ENCODE assay signal across 31 cellular contexts in genomic region chr11:72456651-72457050, GRCh38.
"Had no signal": no experiment of that assay in that cellular context is flagged by ENCODE, and none has a peak within 500 bp of the region (broad histone marks: within the 10 kb centered on the region; RNA-seq: fewer than 3 reads in every experiment).

No MANE protein-coding gene starts in this region.

- H3K9me3 ChIP-seq: adrenal gland, body of pancreas, breast epithelium had no signal

- ATAC-seq: activated CD8-positive, alpha-beta T cell treated with anti-CD3 and anti-CD28 coated beads for 36 hours; activated naive CD4-positive, alpha-beta T cell treated with anti-CD3 and anti-CD28 coated beads, Interleukin-2, amount 50 U/mL, for 72 hours; activated T-cell treated with anti-CD3 and anti-CD28 coated beads, Interleukin-2, amount 50 U/mL, for 4 hours; activated T-cell treated with anti-CD3 and anti-CD28 coated beads, Interleukin-2, amount 50 U/mL, for 72 hours; activated T-helper 17 cell treated with anti-CD3 and anti-CD28 coated beads, Interleukin-2, amount 50 U/mL, for 72 hours; body of pancreas had no signal

- DNase-seq: activated B cell treated with CpG ODN at 0.5 μM for 24 hours; activated CD4-positive, alpha-beta memory T cell treated with anti-CD3 and anti-CD28 coated beads for 36 hours; activated CD4-positive, alpha-beta T cell treated with anti-CD3 and anti-CD28 coated beads for 4 hours; activated CD4-positive, alpha-beta T cell treated with anti-CD3 and anti-CD28 coated beads, Interleukin-2, amount 10 ng/mL, durations not matched to agents 24 days and 14 days; activated CD4-positive, alpha-beta T cell treated with anti-CD3 and anti-CD28 coated beads, Interleukin-2, amount 50 U/mL, for 1 hour; activated CD4-positive, alpha-beta T cell treated with anti-CD3 and anti-CD28 coated beads, Interleukin-2, amount 50 U/mL, for 4 hours; activated CD4-positive, CD25-positive, alpha-beta regulatory T cell treated with anti-CD3 and anti-CD28 coated beads, Interleukin-2, amount 50 U/mL, for 72 hours; activated CD8-positive, alpha-beta memory T cell treated with anti-CD3 and anti-CD28 coated beads, Interleukin-2, amount 50 U/mL, for 4 hours; activated CD8-positive, alpha-beta T cell treated with anti-CD3 and anti-CD28 coated beads for 36 hours; activated effector memory CD4-positive, alpha-beta T cell treated with anti-CD3 and anti-CD28 coated beads, Interleukin-2, amount 50 U/mL, for 16 hours; activated gamma-delta T cell treated with Interleukin-2 at 50 U/mL for 16 hours; activated naive CD4-positive, alpha-beta T cell; activated naive CD4-positive, alpha-beta T cell treated with anti-CD3 and anti-CD28 coated beads for 36 hours; activated naive CD4-positive, alpha-beta T cell treated with anti-CD3 and anti-CD28 coated beads, Interleukin-2, amount 50 U/mL, for 16 hours; activated naive CD8-positive, alpha-beta T cell treated with anti-CD3 and anti-CD28 coated beads for 36 hours; activated T-cell treated with anti-CD3 and anti-CD28 coated beads for 4 hours; activated T-cell treated with anti-CD3 and anti-CD28 coated beads, Interleukin-2, amount 50 U/mL, for 1 hour; activated T-cell treated with anti-CD3 and anti-CD28 coated beads, Interleukin-2, amount 50 U/mL, for 4 hours; activated T-cell treated with anti-CD3 and anti-CD28 coated beads, Interleukin-2, amount 50 U/mL, for 72 hours; adrenal gland; amniotic stem cell; aorta; body of pancreas; brain microvascular endothelial cell; central memory CD4-positive, alpha-beta T cell; T-helper 2 cell; T-helper 9 cell had no signal

- H3K27me3 ChIP-seq: adrenal gland, body of pancreas, breast epithelium had no signal

- H3K4me1 ChIP-seq: adrenal gland, body of pancreas, breast epithelium had no signal

- H3K4me3 ChIP-seq: adrenal gland, body of pancreas, breast epithelium had no signal

- H3K36me3 ChIP-seq: adrenal gland, brain microvascular endothelial cell, breast epithelium had no signal

- H3K27ac ChIP-seq: adrenal gland, body of pancreas, brain microvascular endothelial cell, breast epithelium, VCaP had no signal
